13 cellular contexts compared by ENCODE assay signal in the genomic region with DNA sequence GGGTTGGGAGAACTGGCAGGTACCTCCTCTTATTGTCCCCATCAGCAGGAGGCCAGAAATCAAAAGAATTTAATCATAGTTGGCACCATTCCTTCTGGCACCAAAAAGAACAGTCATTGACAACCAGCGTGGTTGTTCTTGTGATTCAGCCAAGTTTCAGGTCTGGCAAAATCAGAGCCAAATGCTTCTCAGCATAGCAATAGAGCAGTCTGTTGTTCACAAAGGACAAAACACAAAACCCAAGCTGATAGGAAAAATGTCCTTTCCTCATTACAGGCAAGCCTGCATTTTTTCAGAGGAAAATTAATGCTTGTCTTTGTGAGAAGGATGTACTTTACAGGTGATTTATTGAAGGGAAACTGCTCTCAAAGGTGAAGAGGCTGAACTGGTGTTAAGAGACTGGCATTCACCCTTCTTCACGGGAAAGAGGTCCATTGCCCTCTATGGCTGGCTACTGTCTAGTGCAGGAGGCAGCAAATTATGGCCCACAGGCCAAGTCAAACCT.
DNase-seq lines count a peak whose midpoint lies in the region; ATAC-seq and TF ChIP-seq lines count a peak whose summit lies in the region.
"Had no signal": no experiment of that assay in that cellular context is flagged by ENCODE, and none has a peak within 500 bp of the region (broad histone marks: within the 10 kb centered on the region; RNA-seq: fewer than 3 reads in every experiment).

No MANE protein-coding gene starts in this region.

- peak; percentile 91 to 96 (median 94) for ATAC-seq in right lobe of liver
- ATAC-seq: CD8-positive, alpha-beta T cell; stimulated activated effector memory CD8-positive, alpha-beta T cell treated with anti-CD3 and anti-CD28 coated beads, Interleukin-12 subunit alpha, Interleukin-12 subunit beta, amount 100 ng/mL, for 72 hours; T-helper 17 cell had no signal

- DNase-seq in DMS153 treated with DMSO at 0.1 percent for 48 hours (lab: John Stamatoyannopoulos, UW; ENCODE audit: unreplicated experiment) (peak; percentile 33), NCI-H345 (lab: John Stamatoyannopoulos, UW) (peak; percentile 83), dermis microvascular lymphatic vessel endothelial cell (ENCODE audit: low read depth in 2 of 2) (peak; percentile 76 to 87), right lobe of liver (peak in 1 of 3 donors; percentile 65), SW 1271 (lab: John Stamatoyannopoulos, UW) (no peak), T-helper 2 cell (no peak)
- no peak for DNase-seq in stimulated activated CD4-positive, alpha-beta T cell treated with anti-CD3 and anti-CD28 coated beads, Interleukin-4, amount 100 ng/mL, for 24 hours
- DNase-seq in activated effector memory CD4-positive, alpha-beta T cell treated with Interleukin-2 at 50 U/mL for 16 hours = no peak
- DNase-seq: activated T-cell treated with anti-CD3 and anti-CD28 coated beads, Interleukin-2, amount 50 U/mL, for 24 hours; CD8-positive, alpha-beta T cell; T-helper 17 cell had no signal

- peak overlapping the region in 2 of 3 donors; percentile 36 to 71 for H3K27ac ChIP-seq in right lobe of liver

- H3K36me3 ChIP-seq in right lobe of liver = no peaks in the 10 kb centered on the region

- 5% methylated on average over 2 of the region's 2 CpGs for WGBS in right lobe of liver (ENCODE audit: insufficient coverage, low coverage, low lambda C conversion rate, missing lambda C conversion rate)

- no peaks in the 10 kb centered on the region for H3K27me3 ChIP-seq in right lobe of liver

- intact Hi-C loops in right lobe of liver (cut with DNase I) = no loop called here

- H3K4me1 ChIP-seq in right lobe of liver = peaks cover 0 to 13% (median 0%) of the 10 kb centered on the region in 4 donors

- H3K9me3 ChIP-seq in right lobe of liver = no peaks in the 10 kb centered on the region

- TF ChIP-seq CTCF in right lobe of liver (IDR thresholded peaks at IDR 0.05) = peak in 2 of 4 donors; percentile 22 to 39

- no peak for TF ChIP-seq POLR2A in right lobe of liver (IDR thresholded peaks at IDR 0.05)

- no peak overlapping the region for H3K4me3 ChIP-seq in right lobe of liver
- H3K4me3 ChIP-seq: smooth muscle cell had no signal

Comparison
In these comparisons a context has a peak if more than half of its experiments do, and no peak if none do; other contexts are left out.
1. DNase-seq: peak in DMS153 treated with DMSO at 0.1 percent for 48 hours (single experiment), NCI-H345 (single experiment) and dermis microvascular lymphatic vessel endothelial cell (2 of 2); none in SW 1271 (0 of 2), T-helper 2 cell (0 of 5), stimulated activated CD4-positive, alpha-beta T cell treated with anti-CD3 and anti-CD28 coated beads, Interleukin-4, amount 100 ng/mL, for 24 hours (single experiment) and activated effector memory CD4-positive, alpha-beta T cell treated with Interleukin-2 at 50 U/mL for 16 hours (single experiment).